7 cellular contexts compared by ENCODE assay signal in genomic region chr3:16290827-16291196, GRCh38. TPM values are rescaled to one million over a fixed set of nuclear protein-coding genes. Genes with fewer than 3 reads are reported as not detected.
DNase-seq lines count a peak whose midpoint lies in the region; ATAC-seq and FAIRE-seq lines count a peak whose summit lies in the region.

No MANE protein-coding gene starts in this region.

- H3K36me3 Mint-ChIP-seq in T-helper 2 cell treated with Interferon-gamma antibody and Interleukin-4, amounts not matched to agents 5 μg/mL and 100 μg/mL, for 36 hours (ENCODE audit: low read depth), result peaks cover 76% of the 10 kb centered on the region
- H3K36me3 Mint-ChIP-seq in natural killer cell treated with Interleukin-12 subunit alpha and Interleukin-12 subunit beta and Interleukin-15 and Interleukin-18, amount 100 ng/mL, for 72 hours, result peaks cover 28% of the 10 kb centered on the region

- peak; percentile 70 for FAIRE-seq in GM18507 (lab: Jason Lieb, UNC)

- peaks cover 63% of the 10 kb centered on the region for H3K4me1 Mint-ChIP-seq in T-helper 2 cell treated with Interferon-gamma antibody and Interleukin-4, amounts not matched to agents 5 μg/mL and 100 μg/mL, for 36 hours (ENCODE audit: low read depth)
- peaks cover 72 to 78% of the 10 kb centered on the region in 2 donors for H3K4me1 Mint-ChIP-seq in natural killer cell treated with Interleukin-12 subunit alpha and Interleukin-12 subunit beta and Interleukin-15 and Interleukin-18, amount 100 ng/mL, for 72 hours (ENCODE audit: low read depth in 2 of 2)

- H3K27ac Mint-ChIP-seq in T-helper 2 cell treated with Interferon-gamma antibody and Interleukin-4, amounts not matched to agents 5 μg/mL and 100 μg/mL, for 36 hours, result peak overlapping the region; percentile 79
- H3K27ac Mint-ChIP-seq in natural killer cell treated with Interleukin-12 subunit alpha and Interleukin-12 subunit beta and Interleukin-15 and Interleukin-18, amount 100 ng/mL, for 72 hours, result peak overlapping the region; percentile 89 to 90

- ATAC-seq in HG02884 (IDR thresholded peaks at IDR 0.05; ENCODE audit: unreplicated experiment), result peak; percentile 41
- peak; percentile 64 to 71 for ATAC-seq in natural killer cell treated with Interleukin-12 subunit alpha and Interleukin-12 subunit beta and Interleukin-15 and Interleukin-18, amount 100 ng/mL, for 72 hours

- no peaks in the 10 kb centered on the region for H3K27me3 Mint-ChIP-seq in T-helper 2 cell treated with Interferon-gamma antibody and Interleukin-4, amounts not matched to agents 5 μg/mL and 100 μg/mL, for 36 hours (ENCODE audit: low read depth)
- no peaks in the 10 kb centered on the region for H3K27me3 Mint-ChIP-seq in natural killer cell treated with Interleukin-12 subunit alpha and Interleukin-12 subunit beta and Interleukin-15 and Interleukin-18, amount 100 ng/mL, for 72 hours

- DNase-seq in GM18507 (ENCODE audit: extremely low spot score, insufficient read length, low read depth), result no peak
- DNase-seq in T-helper 2 cell treated with Interferon-gamma antibody and Interleukin-4, amounts not matched to agents 5 μg/mL and 100 μg/mL, for 36 hours (ENCODE audit: low spot score), result no peak
- DNase-seq in natural killer cell treated with Interleukin-12 subunit alpha and Interleukin-12 subunit beta and Interleukin-15 and Interleukin-18, amount 100 ng/mL, for 72 hours (ENCODE audit: low spot score), result no peak
- DNase-seq in NCI-H748 (lab: John Stamatoyannopoulos, UW; ENCODE audit: unreplicated experiment), result no peak
- no peak for DNase-seq in COR-L47 (lab: John Stamatoyannopoulos, UW)
- DNase-seq in NCI-H510A (lab: John Stamatoyannopoulos, UW), result no peak

- H3K4me3 Mint-ChIP-seq in T-helper 2 cell treated with Interferon-gamma antibody and Interleukin-4, amounts not matched to agents 5 μg/mL and 100 μg/mL, for 36 hours, result peak overlapping the region; percentile 97
- peak overlapping the region; percentile 85 for H3K4me3 Mint-ChIP-seq in natural killer cell treated with Interleukin-12 subunit alpha and Interleukin-12 subunit beta and Interleukin-15 and Interleukin-18, amount 100 ng/mL, for 72 hours

- H3K9me3 Mint-ChIP-seq in T-helper 2 cell treated with Interferon-gamma antibody and Interleukin-4, amounts not matched to agents 5 μg/mL and 100 μg/mL, for 36 hours, result peaks cover 24% of the 10 kb centered on the region
- H3K9me3 Mint-ChIP-seq in natural killer cell treated with Interleukin-12 subunit alpha and Interleukin-12 subunit beta and Interleukin-15 and Interleukin-18, amount 100 ng/mL, for 72 hours, result peaks cover 5% of the 10 kb centered on the region

RNA-seq across cellular contexts. Expression of gene OXNAD1, which starts 25.8 kb away (rescaled TPM):
- 10 to 100 TPM; 16.0 to 31.4 TPM for total RNA-seq in natural killer cell treated with Interleukin-12 subunit alpha and Interleukin-12 subunit beta and Interleukin-15 and Interleukin-18, amount 100 ng/mL, for 72 hours

RNA-seq across cellular contexts. Expression of gene DPH3, which starts 26.1 kb away (rescaled TPM):
- 10 to 100 TPM; 24.4 to 25.7 TPM for total RNA-seq in natural killer cell treated with Interleukin-12 subunit alpha and Interleukin-12 subunit beta and Interleukin-15 and Interleukin-18, amount 100 ng/mL, for 72 hours
